13 cellular contexts compared by ENCODE assay signal in the genomic region with DNA sequence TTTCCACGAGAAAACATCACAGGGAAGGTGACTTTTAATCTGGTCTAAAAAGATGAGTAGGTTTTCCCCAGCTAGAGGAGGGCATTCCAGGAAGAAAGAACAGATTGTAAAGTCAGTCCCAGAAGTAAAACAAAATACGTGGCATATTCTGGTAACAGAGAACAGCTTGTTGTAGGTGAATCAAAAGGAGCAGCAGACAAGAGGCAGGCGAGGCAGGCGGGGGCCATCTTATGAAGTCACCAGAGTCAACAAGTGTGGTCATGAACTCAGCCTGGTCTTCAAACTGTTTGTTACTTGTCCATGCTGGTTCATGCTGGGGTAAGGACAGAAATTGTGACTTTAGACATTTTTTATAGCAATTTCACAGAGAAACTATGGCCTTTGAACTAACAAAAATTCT. TPM values are rescaled to one million over a fixed set of nuclear protein-coding genes. Genes with fewer than 3 reads are reported as not detected.
DNase-seq lines count a peak whose midpoint lies in the region; TF ChIP-seq lines count a peak whose summit lies in the region.
"Had no signal": no experiment of that assay in that cellular context is flagged by ENCODE, and none has a peak within 500 bp of the region (broad histone marks: within the 10 kb centered on the region; RNA-seq: fewer than 3 reads in every experiment).

No MANE protein-coding gene starts in this region.

- peaks cover 0 to 57% (median 52%) of the 10 kb centered on the region in 4 donors for H3K4me1 ChIP-seq in sigmoid colon
- H3K4me1 ChIP-seq in ascending aorta, result peaks cover 3 to 17% of the 10 kb centered on the region in 2 donors

- peaks cover 0 to 10% (median 0%) of the 10 kb centered on the region in 4 donors for H3K36me3 ChIP-seq in sigmoid colon
- peaks cover 2 to 11% of the 10 kb centered on the region in 2 donors for H3K36me3 ChIP-seq in ascending aorta

- H3K4me3 ChIP-seq in cardiac fibroblast (replicated peaks in 1 of 2; ENCODE audit: low read depth in 2 of 2, low read length in 2 of 2) (no peak overlapping the region), sigmoid colon (no peak overlapping the region), ascending aorta (no peak overlapping the region)
- H3K4me3 ChIP-seq: stomach had no signal

- no peak for TF ChIP-seq POLR2A in sigmoid colon (IDR thresholded peaks at IDR 0.05)

- intact Hi-C loops in sigmoid colon (cut with DNase I) (loop anchor here (5.0 kb wide), 1 partner anchor 87 kb away; a partner anchor contains a TSS), ascending aorta (cut with DNase I) (no loop called here)

- DNase-seq in DMS 273 (lab: John Stamatoyannopoulos, UW; ENCODE audit: unreplicated experiment) (peak; percentile 72), DMS 273 treated with DMSO at 0.1 percent for 48 hours (lab: John Stamatoyannopoulos, UW) (no peak), cardiac fibroblast (ENCODE audit: low read depth in 2 of 2) (peak; percentile 15 to 46), sigmoid colon (no peak), caudate nucleus (lab: John Stamatoyannopoulos, UW) (no peak), ascending aorta (ENCODE audit: low spot score in 2 of 2) (no peak)
- DNase-seq: activated CD4-positive, alpha-beta T cell treated with anti-CD3 and anti-CD28 coated beads for 36 hours; activated effector memory CD4-positive, alpha-beta T cell treated with anti-CD3 and anti-CD28 coated beads, Interleukin-2, amount 50 U/mL, for 16 hours; HCEC 1CT; kidney; stomach had no signal

- WGBS in sigmoid colon, 2 donors, result 79 to 81% methylated on average over 4 of the region's 4 CpGs

- H3K27me3 ChIP-seq in sigmoid colon (no peaks in the 10 kb centered on the region), ascending aorta (no peaks in the 10 kb centered on the region)
- H3K27me3 ChIP-seq: neutrophil, stomach had no signal

- no peak for TF ChIP-seq CTCF in cardiac fibroblast (IDR thresholded peaks at IDR 0.05; ENCODE audit: low read depth, low read length)
- no peak for TF ChIP-seq CTCF in sigmoid colon (IDR thresholded peaks at IDR 0.05)
- TF ChIP-seq CTCF in ascending aorta (IDR thresholded peaks at IDR 0.05), result no peak

- H3K9me3 ChIP-seq in sigmoid colon (no peaks in the 10 kb centered on the region), ascending aorta (no peaks in the 10 kb centered on the region)
- H3K9me3 ChIP-seq: neutrophil, stomach had no signal

- no peak for TF ChIP-seq EP300 in sigmoid colon (IDR thresholded peaks at IDR 0.05)

- H3K27ac ChIP-seq in sigmoid colon (peak overlapping the region; percentile 70 to 91 (median 89)), caudate nucleus (ENCODE audit: low read depth, low read length) (no peak overlapping the region), ascending aorta (peak overlapping the region in 1 of 2 donors; percentile 37)
- H3K27ac ChIP-seq: 22Rv1, neutrophil had no signal

RNA-seq across cellular contexts. Expression of a gene that starts 4.0 kb away (rescaled TPM):
- total RNA-seq in sigmoid colon (100 to 1,000 TPM in 3 of 4 donors, 10 to 100 TPM in 1; 86.6 to 203 (median 169) TPM), ascending aorta (4.7 TPM)
- 10 to 100 TPM in 1 of 3 donors, 1 to 10 TPM in 2; 1.2 to 13.1 (median 3.6) TPM for polyA plus RNA-seq in sigmoid colon

RNA-seq across cellular contexts. Expression of a gene that starts 12.8 kb away (rescaled TPM):
- total RNA-seq in sigmoid colon (10 to 100 TPM; 19.0 to 61.4 (median 42.4) TPM), ascending aorta (12.5 TPM)
- polyA plus RNA-seq in sigmoid colon, result 100 to 1,000 TPM; 125 to 267 (median 241) TPM

RNA-seq across cellular contexts. Expression of a gene that starts 38.5 kb away (rescaled TPM):
- 10 to 100 TPM in 2 of 4 donors, 1 to 10 TPM in 2; 1.4 to 11.8 (median 8.8) TPM for total RNA-seq in sigmoid colon
- 1 to 10 TPM in 1 of 3 donors, under 1 TPM in 2; 0.39 to 1.2 (median 0.92) TPM for polyA plus RNA-seq in sigmoid colon
- total RNA-seq in ascending aorta, result 3.5 TPM

Comparison
In these comparisons a context has a peak if more than half of its experiments do, and no peak if none do; other contexts are left out.
1. DNase-seq: peak in DMS 273 (single experiment) and cardiac fibroblast (2 of 2); none in DMS 273 treated with DMSO at 0.1 percent for 48 hours (single experiment), sigmoid colon (single experiment), caudate nucleus (0 of 61) and ascending aorta (0 of 2).
2. RNA of a gene that starts 4.0 kb away (total RNA-seq): 86.6 to 203 TPM in sigmoid colon; 4.7 TPM in ascending aorta (single experiment); every median in the first group is over 10 times any median in the second.